Comparison of ENCODE assay signal across 15 cellular contexts in genomic region chr17:83190601-83191387, GRCh38.
DNase-seq lines count a peak whose midpoint lies in the region; ATAC-seq, FAIRE-seq and TF ChIP-seq lines count a peak whose summit lies in the region.
"Had no signal": no experiment of that assay in that cellular context is flagged by ENCODE, and none has a peak within 500 bp of the region (broad histone marks: within the 10 kb centered on the region; RNA-seq: fewer than 3 reads in every experiment).

No MANE protein-coding gene starts in this region.

- no peaks in the 10 kb centered on the region for H3K23me2 ChIP-seq in H9 (ENCODE audit: insufficient read length, low read depth, low read length, poor library complexity, severe bottlenecking)

- H3K23ac ChIP-seq in H9 (ENCODE audit: insufficient read length, low read depth, low read length), result no peak overlapping the region

- H3K27ac Mint-ChIP-seq in immature natural killer cell (peak overlapping the region; percentile 43 to 84 (median 76)), H9 (no peak overlapping the region)
- H3K27ac Mint-ChIP-seq: activated naive CD8-positive, alpha-beta T cell treated with anti-CD3 and anti-CD28 coated beads for 36 hours had no signal

- H3K27me3 Mint-ChIP-seq in immature natural killer cell (ENCODE audit: low read depth in 3 of 3), result peaks cover 2 to 13% (median 8%) of the 10 kb centered on the region in 3 donors
- H3K27me3 Mint-ChIP-seq in H9 (ENCODE audit: low read depth), result peaks cover 9% of the 10 kb centered on the region
- H3K27me3 Mint-ChIP-seq: activated naive CD8-positive, alpha-beta T cell treated with anti-CD3 and anti-CD28 coated beads for 36 hours; naive thymus-derived CD8-positive, alpha-beta T cell had no signal

- ATAC-seq in heart left ventricle (no peak), HG02610 (IDR thresholded peaks at IDR 0.05; ENCODE audit: unreplicated experiment) (no peak)
- ATAC-seq: activated CD4-positive, CD25-positive, alpha-beta regulatory T cell treated with anti-CD3 and anti-CD28 coated beads, Interleukin-2, amount 50 U/mL, for 24 hours; naive thymus-derived CD8-positive, alpha-beta T cell had no signal

- no peaks in the 10 kb centered on the region for H3K27me3 ChIP-seq in heart left ventricle
- no peaks in the 10 kb centered on the region for H3K27me3 ChIP-seq in left ventricle myocardium inferior (ENCODE audit: low read depth)
- no peaks in the 10 kb centered on the region for H3K27me3 ChIP-seq in sigmoid colon
- H3K27me3 ChIP-seq in H9 (ENCODE audit: insufficient read depth, low read length), result no peaks in the 10 kb centered on the region
- no peaks in the 10 kb centered on the region for H3K27me3 ChIP-seq in small intestine (ENCODE audit: control insufficient read depth in 2 of 2, insufficient read depth in 2 of 2, low read length in 2 of 2)
- H3K27me3 ChIP-seq: BE2C had no signal

- TF ChIP-seq CTCF in heart left ventricle (IDR thresholded peaks at IDR 0.05) (no peak), left ventricle myocardium inferior (IDR thresholded peaks at IDR 0.05; ENCODE audit: borderline replicate concordance) (no peak), sigmoid colon (IDR thresholded peaks at IDR 0.05) (no peak), H9 (conservative IDR thresholded peaks at IDR 0.05) (no peak), GM13977 (IDR thresholded peaks at IDR 0.05; ENCODE audit: extremely low read depth, insufficient read depth, missing control alignments) (no peak)

- H3K4me3 Mint-ChIP-seq in immature natural killer cell (peak overlapping the region; percentile 17 to 67 (median 18)), H9 (no peak overlapping the region)
- H3K4me3 Mint-ChIP-seq: activated naive CD8-positive, alpha-beta T cell treated with anti-CD3 and anti-CD28 coated beads for 36 hours; naive thymus-derived CD8-positive, alpha-beta T cell had no signal

- no peak overlapping the region; the same call in 1 of the 2 replicates for H3K14ac ChIP-seq in H9 (ENCODE audit: insufficient read depth, low read length)

- TF ChIP-seq EP300 in sigmoid colon (IDR thresholded peaks at IDR 0.05), result no peak

- H2BK20ac ChIP-seq in H9 (ENCODE audit: low read depth, low read length, poor library complexity, severe bottlenecking), result no peak overlapping the region

- FAIRE-seq in small intestine (lab: Jason Lieb, UNC), result no peak

- H2AFZ ChIP-seq in H9 (ENCODE audit: low read length), result no peak overlapping the region

- no peak overlapping the region for H4K5ac ChIP-seq in H9 (ENCODE audit: insufficient read length, low read depth, low read length)

- no peak overlapping the region for H2BK120ac ChIP-seq in H9 (ENCODE audit: low read depth, low read length, poor library complexity, severe bottlenecking)

- H2BK15ac ChIP-seq in H9 (ENCODE audit: low read depth, low read length), result no peak overlapping the region

- H4K8ac ChIP-seq in H9 (replicated peaks; ENCODE audit: insufficient read length, low read depth, low read length), result no peak overlapping the region

- H3K27ac ChIP-seq in heart left ventricle, result no peak overlapping the region
- no peak overlapping the region for H3K27ac ChIP-seq in left ventricle myocardium inferior (replicated peaks)
- H3K27ac ChIP-seq in sigmoid colon, result peak overlapping the region in 2 of 4 donors; percentile 29 to 74
- H3K27ac ChIP-seq in H9 (ENCODE audit: insufficient read length, low read depth, low read length), result no peak overlapping the region
- H3K27ac ChIP-seq in small intestine (ENCODE audit: low read depth in 1 of 2, low read length in 1 of 2), result no peak overlapping the region

- H2AK5ac ChIP-seq in H9 (ENCODE audit: insufficient read length, low read length), result no peak overlapping the region

- no peak overlapping the region for H3K18ac ChIP-seq in H9 (ENCODE audit: insufficient read length, low read depth, low read length)

- DNase-seq in heart left ventricle (peak in 3 of 5 donors; percentile 7 to 43 (median 22)), left ventricle myocardium inferior (no peak), immature natural killer cell (peak; percentile 42 to 59 (median 49)), sigmoid colon (peak; percentile 58), H9 (no peak), small intestine (no peak), GM13977 (ENCODE audit: low spot score) (no peak)
- DNase-seq: activated naive CD8-positive, alpha-beta T cell treated with anti-CD3 and anti-CD28 coated beads for 36 hours; BE2C; H7; NCI-H2171 had no signal

- H4K20me1 ChIP-seq in H9 (ENCODE audit: control insufficient read depth, insufficient read depth, insufficient read length), result no peaks in the 10 kb centered on the region

- H3K4me1 Mint-ChIP-seq in immature natural killer cell (peaks cover 23 to 35% of the 10 kb centered on the region in 2 donors), H9 (no peaks in the 10 kb centered on the region)

- 89 to 91% (median 90%) methylated on average over 21 of the region's 21 CpGs for WGBS in heart left ventricle, 4 donors
- 83 to 87% methylated on average over 21 of the region's 21 CpGs for WGBS in sigmoid colon, 2 donors
- WGBS in H9 (ENCODE audit: extremely low coverage, insufficient read length, low lambda C conversion rate), result no CpG with 5 or more reads among the region's 21 CpGs
- WGBS in small intestine, 3 donors, result 74 to 86% (median 83%) methylated on average over 21 of the region's 21 CpGs

- in situ Hi-C loops in GM13977 (cut with MboI; ENCODE audit: low pct_unique_long_range_greater_than_20kb, low sequenced_read_pairs, unreplicated experiment), result no loop called here

- intact Hi-C loops in heart left ventricle (cut with DNase I) (no loop called here), left ventricle myocardium inferior (cut with micrococcal nuclease) (no loop called here), sigmoid colon (cut with DNase I) (no loop called here)

- H3K79me2 ChIP-seq in H9 (ENCODE audit: insufficient read depth, low read length), result no peaks in the 10 kb centered on the region

- H2BK5ac ChIP-seq in H9 (ENCODE audit: insufficient read length, low read length), result no peak overlapping the region

- H3K4ac ChIP-seq in H9 (ENCODE audit: low read depth, low read length), result no peak overlapping the region

- no peaks in the 10 kb centered on the region for H3K79me1 ChIP-seq in H9 (ENCODE audit: insufficient read depth, low read depth, low read length, poor library complexity, severe bottlenecking)

- H3K9me3 Mint-ChIP-seq in immature natural killer cell (peaks cover 0 to 1% (median 0%) of the 10 kb centered on the region in 6 donors), H9 (peaks cover 29 to 57% of the 10 kb centered on the region in 2 experiments)
- H3K9me3 Mint-ChIP-seq: naive thymus-derived CD8-positive, alpha-beta T cell had no signal

- H3K4me3 ChIP-seq in heart left ventricle (no peak overlapping the region), left ventricle myocardium inferior (no peak overlapping the region), sigmoid colon (no peak overlapping the region), small intestine (ENCODE audit: low read depth in 1 of 2, low read length in 2 of 2) (no peak overlapping the region)
- H3K4me3 ChIP-seq: coronary artery had no signal

- TF ChIP-seq POLR2A in heart left ventricle (IDR thresholded peaks at IDR 0.05), result no peak
- no peak for TF ChIP-seq POLR2A in sigmoid colon (IDR thresholded peaks at IDR 0.05)

- H3K4me1 ChIP-seq in heart left ventricle (peaks cover 0 to 37% (median 14%) of the 10 kb centered on the region in 12 donors), left ventricle myocardium inferior (peaks cover 32% of the 10 kb centered on the region), sigmoid colon (peaks cover 0 to 16% (median 4%) of the 10 kb centered on the region in 4 donors), H9 (ENCODE audit: insufficient read depth, low read length) (no peaks in the 10 kb centered on the region), small intestine (ENCODE audit: control insufficient read depth in 2 of 2, insufficient read depth in 1 of 2, low read depth in 1 of 2, low read length in 1 of 2) (no peaks in the 10 kb centered on the region)
- H3K4me1 ChIP-seq: BE2C had no signal

- no peak overlapping the region for H3K56ac ChIP-seq in H9 (ENCODE audit: insufficient read length, low read depth, low read length)

- no peaks in the 10 kb centered on the region for H3K36me3 ChIP-seq in heart left ventricle
- H3K36me3 ChIP-seq in left ventricle myocardium inferior, result no peaks in the 10 kb centered on the region
- H3K36me3 ChIP-seq in sigmoid colon, result no peaks in the 10 kb centered on the region
- H3K36me3 ChIP-seq in small intestine (ENCODE audit: control insufficient read depth in 2 of 2, insufficient read depth in 2 of 2, low read length in 2 of 2), result no peaks in the 10 kb centered on the region
- H3K36me3 ChIP-seq: BE2C had no signal

- H4K91ac ChIP-seq in H9 (ENCODE audit: insufficient read length, low read depth, low read length), result no peak overlapping the region

- H3K9me3 ChIP-seq in heart left ventricle, result peaks cover 0 to 10% (median 3%) of the 10 kb centered on the region in 12 donors
- H3K9me3 ChIP-seq in left ventricle myocardium inferior (replicated peaks), result peaks cover 11% of the 10 kb centered on the region
- peaks cover 0 to 5% (median 0%) of the 10 kb centered on the region in 4 donors for H3K9me3 ChIP-seq in sigmoid colon
- no peaks in the 10 kb centered on the region for H3K9me3 ChIP-seq in H9 (ENCODE audit: control insufficient read depth, low read depth, low read length)
- H3K9me3 ChIP-seq in small intestine (ENCODE audit: control insufficient read depth, low read depth), result no peaks in the 10 kb centered on the region
- H3K9me3 ChIP-seq: BE2C had no signal

- H3T11ph ChIP-seq in H9 (ENCODE audit: low read length), result no peak overlapping the region

- H2BK12ac ChIP-seq in H9 (ENCODE audit: insufficient read length, low read depth, low read length), result no peak overlapping the region

- no peak overlapping the region for H3K9ac ChIP-seq in H9 (ENCODE audit: extremely low read depth, insufficient read length, low read length)

- no peak overlapping the region for H3K4me2 ChIP-seq in H9 (ENCODE audit: insufficient read depth, insufficient read length, low read length)

- H3K36me3 Mint-ChIP-seq in immature natural killer cell (peaks cover 0 to 9% (median 0%) of the 10 kb centered on the region in 3 donors), H9 (ENCODE audit: insufficient read depth in 1 of 3, low read depth in 3 of 3) (peaks cover 0 to 3% (median 2%) of the 10 kb centered on the region in 3 experiments; a peak in 3 of 7 replicates)
- H3K36me3 Mint-ChIP-seq: activated naive CD8-positive, alpha-beta T cell treated with anti-CD3 and anti-CD28 coated beads for 36 hours had no signal

Comparison
In these comparisons a context has a peak if more than half of its experiments do, and no peak if none do; other contexts are left out.
1. DNase-seq: peak in heart left ventricle (3 of 5), immature natural killer cell (3 of 3) and sigmoid colon (single experiment); none in left ventricle myocardium inferior (single experiment), H9 (single experiment), small intestine (single experiment) and GM13977 (single experiment).
2. H3K27ac Mint-ChIP-seq: peak in immature natural killer cell (6 of 6); none in H9 (0 of 3).
3. H3K4me3 Mint-ChIP-seq: peak in immature natural killer cell (5 of 5); none in H9 (0 of 2).